25 cellular contexts compared by ENCODE assay signal in the genomic region with DNA sequence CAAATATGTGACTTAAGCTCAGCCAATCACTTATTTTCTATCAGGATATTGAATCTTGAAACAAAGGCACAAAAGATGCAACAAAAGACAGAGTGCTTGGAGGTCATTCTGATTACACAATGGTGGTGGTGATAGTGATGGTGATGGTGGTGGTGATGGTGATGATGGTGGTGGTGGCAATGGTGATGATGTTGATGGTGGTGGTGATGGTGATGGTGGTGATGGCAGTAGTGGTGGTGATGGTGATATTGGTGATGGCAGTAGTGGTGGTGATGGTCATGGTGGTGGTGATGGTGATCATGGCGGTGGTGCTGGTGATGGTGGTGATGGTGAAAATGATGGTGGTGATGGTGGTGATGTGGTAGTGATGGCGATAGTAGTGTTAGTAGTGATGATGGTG. TPM values are rescaled to one million over a fixed set of nuclear protein-coding genes. Genes with fewer than 3 reads are reported as not detected.
"Had no signal": no experiment of that assay in that cellular context is flagged by ENCODE, and none has a peak within 500 bp of the region (broad histone marks: within the 10 kb centered on the region; RNA-seq: fewer than 3 reads in every experiment).

No MANE protein-coding gene starts in this region.

- DNase-seq: IMR-90, Kasumi-1, MM.1S, NCI-H1048, NCI-H1105, NCI-H1417 treated with DMSO at 0.1 percent for 48 hours, NCI-H146, NCI-H1694 treated with DMSO at 0.1 percent for 48 hours, NCI-H1930, NCI-H2081, NCI-H2107, NCI-H2227 treated with DMSO at 0.1 percent for 48 hours, NCI-H524, NCI-H526 treated with DMSO at 0.1 percent for 48 hours, NCI-H748 treated with DMSO at 0.1 percent for 48 hours, Right ventricle myocardium superior, RPMI8226, SIG-M5 had no signal

- H3K27me3 ChIP-seq: SJSA1 had no signal

- FAIRE-seq: RCC 7860 had no signal

- H3K4me1 ChIP-seq: SJSA1 had no signal

- H3K36me3 ChIP-seq: SJSA1 had no signal

- H3K4me2 ChIP-seq: KMS-11 had no signal

- H3K27ac ChIP-seq: HL-60, KMS-11, SJSA1, SK-N-MC had no signal

- H3K4me3 ChIP-seq: SJSA1, SK-N-MC had no signal

- H3K9ac ChIP-seq: KMS-11 had no signal

- H3K9me3 ChIP-seq: SJSA1 had no signal

RNA-seq across cellular contexts. Expression of a gene that starts 21.9 kb away (rescaled TPM):
- total RNA-seq: IMR-90, M059J, NCI-H460, Right ventricle myocardium superior had no signal
- polyA plus RNA-seq: IMR-90 had no signal
